In genomic region chr6:110544472-110544871, GRCh38 we compare ENCODE assay signal across 1 cellular context.
TF ChIP-seq lines count a peak whose summit lies in the region.

No MANE protein-coding gene starts in this region.

TF ChIP-seq in WTC11, 78 proteins besides CTCF, POLR2A, EP300 and RAD21 (continued from another document):
- TF ChIP-seq MLX (CRISPR knock-in tag; IDR thresholded peaks at IDR 0.05) (no peak), FOXK1 (CRISPR knock-in tag; IDR thresholded peaks at IDR 0.05) (no peak), USF1 (CRISPR knock-in tag; IDR thresholded peaks at IDR 0.05) (no peak), JUN (CRISPR knock-in tag; IDR thresholded peaks at IDR 0.05) (no peak), GABPB1 (CRISPR knock-in tag; IDR thresholded peaks at IDR 0.05) (no peak), NFATC4 (CRISPR knock-in tag; IDR thresholded peaks at IDR 0.05) (no peak)
